In the genomic region with DNA sequence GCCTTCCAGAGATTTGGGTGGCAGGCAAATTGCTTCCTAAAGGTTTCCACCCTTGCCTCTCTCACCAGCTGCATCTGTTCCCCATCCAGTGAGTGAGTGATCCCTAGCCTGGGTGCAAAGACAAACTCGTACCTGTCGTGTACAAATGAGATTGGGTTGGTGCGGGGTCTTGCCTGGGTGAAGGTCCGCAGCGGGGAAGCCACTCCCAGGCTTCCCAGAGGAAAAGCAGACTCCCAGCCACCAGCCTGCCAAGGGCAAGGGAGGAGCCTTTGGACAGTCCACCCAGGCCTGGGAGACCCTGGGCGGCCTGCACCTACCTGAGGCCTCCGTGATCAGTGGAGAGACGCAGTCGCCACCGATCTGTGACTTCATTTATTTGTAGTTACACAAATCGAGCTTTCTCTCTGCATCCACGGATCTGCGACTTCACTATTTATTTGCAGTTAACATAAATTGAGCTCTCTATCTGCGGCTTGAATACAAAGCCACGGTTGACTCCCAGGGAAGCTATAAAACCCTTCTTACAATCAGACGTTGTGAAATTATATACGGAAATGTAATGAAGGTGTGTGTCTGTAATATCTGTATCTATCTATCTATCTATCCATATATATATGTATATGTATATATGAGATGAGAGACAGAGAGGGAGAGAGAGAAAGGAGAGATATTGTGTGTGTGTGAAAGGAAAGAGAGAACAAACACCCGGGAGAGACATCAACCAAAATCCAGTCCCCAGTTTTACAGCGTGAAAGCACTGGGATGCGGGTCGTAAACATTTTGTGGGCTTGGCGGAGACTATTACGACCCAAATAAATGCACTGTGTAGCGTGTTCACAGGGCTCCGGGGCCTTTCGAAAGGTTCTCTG, we compare ENCODE assay signal across 11 cellular contexts. TPM values are rescaled to one million over a fixed set of nuclear protein-coding genes. Genes with fewer than 3 reads are reported as not detected.
DNase-seq lines count a peak whose midpoint lies in the region; ATAC-seq and TF ChIP-seq lines count a peak whose summit lies in the region.
"Had no signal": no experiment of that assay in that cellular context is flagged by ENCODE, and none has a peak within 500 bp of the region (broad histone marks: within the 10 kb centered on the region; RNA-seq: fewer than 3 reads in every experiment).

No MANE protein-coding gene starts in this region.

- no peaks in the 10 kb centered on the region for H4K20me1 ChIP-seq in hepatocyte (ENCODE audit: insufficient read depth, poor library complexity, severe bottlenecking)

- 60% methylated on average over 26 of the region's 26 CpGs for WGBS in hepatocyte (ENCODE audit: low lambda C conversion rate, missing lambda C conversion rate)

- no peaks in the 10 kb centered on the region for H3K9me3 ChIP-seq in hepatocyte (ENCODE audit: low read depth)
- H3K9me3 ChIP-seq: tibial nerve had no signal

- no peak overlapping the region for H3K4me3 ChIP-seq in hepatocyte
- peak overlapping the region in 4 of 7 experiments; percentile 62 to 65 (median 64) for H3K4me3 ChIP-seq in skin epidermis

- DNase-seq in NCI-H510A treated with DMSO at 0.1 percent for 48 hours (lab: John Stamatoyannopoulos, UW) (peak; percentile 51), NCI-H510A (lab: John Stamatoyannopoulos, UW) (no peak), hepatocyte (ENCODE audit: low spot score) (no peak), glomerular visceral epithelial cell (ENCODE audit: extremely low spot score) (no peak), substantia nigra (lab: John Stamatoyannopoulos, UW) (no peak)
- peak; percentile 57 for DNase-seq in activated CD8-positive, alpha-beta memory T cell treated with anti-CD3 and anti-CD28 coated beads for 24 hours

- TF ChIP-seq CTCF in hepatocyte (IDR thresholded peaks at IDR 0.05; ENCODE audit: poor library complexity), result no peak

- peaks cover 92% of the 10 kb centered on the region for H3K27me3 ChIP-seq in hepatocyte

- no peak for ATAC-seq in GM18861 (IDR thresholded peaks at IDR 0.05; ENCODE audit: unreplicated experiment)

- H3K79me2 ChIP-seq in hepatocyte, result peaks cover 22% of the 10 kb centered on the region

- H2AFZ ChIP-seq in hepatocyte, result no peak overlapping the region

- peaks cover 19% of the 10 kb centered on the region for H3K4me1 ChIP-seq in hepatocyte (ENCODE audit: insufficient read depth)

- H3K4me2 ChIP-seq in hepatocyte, result peak overlapping the region; percentile 96

- no peak overlapping the region for H3K27ac ChIP-seq in hepatocyte
- peak overlapping the region in 5 of 21 experiments; percentile 63 to 94 (median 80) for H3K27ac ChIP-seq in skin epidermis
- H3K27ac ChIP-seq in substantia nigra (ENCODE audit: low read depth, low read length, poor library complexity, severe bottlenecking), result no peak overlapping the region
- H3K27ac ChIP-seq: 22Rv1 had no signal

- no peaks in the 10 kb centered on the region for H3K9me2 ChIP-seq in hepatocyte (replicated peaks; ENCODE audit: insufficient read depth)

- H3K36me3 ChIP-seq in hepatocyte (replicated peaks; ENCODE audit: insufficient read depth, low read depth), result no peaks in the 10 kb centered on the region
- H3K36me3 ChIP-seq: tibial nerve had no signal

RNA-seq across cellular contexts. Expression of a gene that starts 3.0 kb away (rescaled TPM):
- total RNA-seq in hepatocyte, result 0.32 and 0.83 TPM in 2 replicates
- 1.0 TPM in 1 of 2 replicates, not detected in the other for polyA plus RNA-seq in hepatocyte
- total RNA-seq: SK-MEL-5 had no signal

RNA-seq across cellular contexts. Expression of a gene that starts 5.8 kb away (rescaled TPM):
- 3.6 and 5.9 TPM in 2 replicates for total RNA-seq in hepatocyte
- 3.5 and 4.4 TPM in 2 replicates for polyA plus RNA-seq in hepatocyte
- total RNA-seq: SK-MEL-5 had no signal

RNA-seq across cellular contexts. Expression of a gene that starts 7.1 kb away (rescaled TPM):
- total RNA-seq in hepatocyte, result 0.83 and 3.0 TPM in 2 replicates
- polyA plus RNA-seq in hepatocyte, result 4.1 and 4.5 TPM in 2 replicates

RNA-seq across cellular contexts. Expression of a gene that starts 11.9 kb away (rescaled TPM):
- total RNA-seq in hepatocyte, result not detected in 2 replicates
- 0.16 and 0.23 TPM in 2 replicates for polyA plus RNA-seq in hepatocyte

RNA-seq across cellular contexts. Expression of a gene that starts 14.6 kb away (rescaled TPM):
- 9.9 and 15.1 TPM in 2 replicates for total RNA-seq in hepatocyte
- polyA plus RNA-seq in hepatocyte, result 7.7 and 8.1 TPM in 2 replicates
- total RNA-seq: SK-MEL-5 had no signal

Comparison
In these comparisons a context has a peak if more than half of its experiments do, and no peak if none do; other contexts are left out.
1. DNase-seq: peak in NCI-H510A treated with DMSO at 0.1 percent for 48 hours (single experiment) and activated CD8-positive, alpha-beta memory T cell treated with anti-CD3 and anti-CD28 coated beads for 24 hours (single experiment); none in NCI-H510A (single experiment), hepatocyte (single experiment), glomerular visceral epithelial cell (single experiment) and substantia nigra (0 of 49).